In genomic region chr20:19462491-19462890, GRCh38 we compare ENCODE assay signal across 21 cellular contexts.
"Had no signal": no experiment of that assay in that cellular context is flagged by ENCODE, and none has a peak within 500 bp of the region (broad histone marks: within the 10 kb centered on the region; RNA-seq: fewer than 3 reads in every experiment).

No MANE protein-coding gene starts in this region.

- H3K36me3 Mint-ChIP-seq: naive B cell had no signal

- H3K4me1 Mint-ChIP-seq: naive B cell had no signal

- H3K36me3 ChIP-seq: stomach, thoracic aorta, uterus had no signal

- H3K27ac ChIP-seq: foreskin keratinocyte, hepatocyte, parathyroid adenoma, psoas muscle, skin epidermis, stomach, thoracic aorta, uterus had no signal

- DNase-seq: effector memory CD8-positive, alpha-beta T cell; foreskin keratinocyte; head of caudate nucleus; kidney glomerular epithelial cell; mesendoderm; naive B cell; psoas muscle; retina; stimulated activated CD4-positive, alpha-beta T cell treated with anti-CD3 and anti-CD28 coated beads, Interleukin-2, amount 100 ng/mL, for 24 hours; stimulated activated CD4-positive, alpha-beta T cell treated with anti-CD3 and anti-CD28 coated beads, Interleukin-4, amount 100 ng/mL, for 4 hours; stimulated activated naive CD4-positive, alpha-beta T cell; stomach; substantia nigra; trophoblast cell; uterus had no signal

- H3K9me3 Mint-ChIP-seq: effector memory CD8-positive, alpha-beta T cell; naive B cell; nephron had no signal

- H3K27me3 ChIP-seq: hepatocyte, stomach, uterus had no signal

- H3K9ac ChIP-seq: parathyroid adenoma had no signal

- H3K4me2 ChIP-seq: hepatocyte had no signal

- H2AFZ ChIP-seq: hepatocyte, parathyroid adenoma had no signal

- H3K79me2 ChIP-seq: hepatocyte, parathyroid adenoma had no signal

- H3K27ac Mint-ChIP-seq: effector memory CD8-positive, alpha-beta T cell had no signal

- H3K9me3 ChIP-seq: psoas muscle, stomach, thoracic aorta, uterus had no signal

- ATAC-seq: effector memory CD8-positive, alpha-beta T cell; foreskin keratinocyte; psoas muscle; sciatic nerve had no signal

- H3K4me3 Mint-ChIP-seq: effector memory CD8-positive, alpha-beta T cell; naive B cell; nephron had no signal

- H3K4me1 ChIP-seq: foreskin keratinocyte, stomach, uterus had no signal

- H3K4me3 ChIP-seq: hepatocyte, psoas muscle, skin epidermis, stomach, thoracic aorta, uterus had no signal
